In genomic region chr3:124078978-124079911, GRCh38 we compare ENCODE assay signal across 8 cellular contexts. TPM values are rescaled to one million over a fixed set of nuclear protein-coding genes. Genes with fewer than 3 reads are reported as not detected.
DNase-seq lines count a peak whose midpoint lies in the region; ATAC-seq and TF ChIP-seq lines count a peak whose summit lies in the region.

No MANE protein-coding gene starts in this region.

- TF ChIP-seq CTCF in VCaP (conservative IDR thresholded peaks at IDR 0.05) (peak; percentile 84), heart right ventricle (IDR thresholded peaks at IDR 0.05) (peak; percentile 69 to 87 (median 80)), stomach (IDR thresholded peaks at IDR 0.05) (peak in 5 of 7 experiments; percentile 32 to 80 (median 56))

- H3K9me3 Mint-ChIP-seq in activated naive CD4-positive, alpha-beta T cell treated with anti-CD3 and anti-CD28 coated beads, Interleukin-2, amount 10 ng/mL, durations not matched to agents 7 days and 5 days: no peaks in the 10 kb centered on the region
- no peaks in the 10 kb centered on the region for H3K9me3 Mint-ChIP-seq in activated CD8-positive, alpha-beta memory T cell treated with anti-CD3 and anti-CD28 coated beads, Interleukin-2, amount 10 ng/mL, durations not matched to agents 7 days and 5 days (ENCODE audit: low read depth)

- DNase-seq in activated naive CD4-positive, alpha-beta T cell treated with anti-CD3 and anti-CD28 coated beads, Interleukin-2, amount 10 ng/mL, durations not matched to agents 7 days and 5 days: peak; percentile 31
- no peak for DNase-seq in activated naive CD4-positive, alpha-beta T cell (lab: John Stamatoyannopoulos, UW)
- DNase-seq in NAMALWA (ENCODE audit: low spot score) (peak; percentile 56), heart right ventricle (no peak), stomach (no peak)
- DNase-seq in activated CD8-positive, alpha-beta memory T cell treated with anti-CD3 and anti-CD28 coated beads, Interleukin-2, amount 10 ng/mL, durations not matched to agents 7 days and 5 days: no peak

- H3K27ac ChIP-seq in VCaP (no peak overlapping the region), heart right ventricle (peak overlapping the region in 4 of 10 donors; percentile 13 to 49 (median 26)), stomach (no peak overlapping the region)

- TF ChIP-seq POLR2A in stomach (IDR thresholded peaks at IDR 0.05): no peak

- 40 to 43% methylated on average over 4 of the region's 4 CpGs for WGBS in heart right ventricle, 2 donors
- 24 to 37% (median 32%) methylated on average over 4 of the region's 4 CpGs for whole genome bisulfite sequencing in stomach, 5 donors

- H3K9me3 ChIP-seq in heart right ventricle (no peaks in the 10 kb centered on the region), stomach (no peaks in the 10 kb centered on the region)

- no peaks in the 10 kb centered on the region for H3K4me1 Mint-ChIP-seq in activated naive CD4-positive, alpha-beta T cell treated with anti-CD3 and anti-CD28 coated beads, Interleukin-2, amount 10 ng/mL, durations not matched to agents 7 days and 5 days
- no peaks in the 10 kb centered on the region for H3K4me1 Mint-ChIP-seq in activated CD8-positive, alpha-beta memory T cell treated with anti-CD3 and anti-CD28 coated beads, Interleukin-2, amount 10 ng/mL, durations not matched to agents 7 days and 5 days

- H3K36me3 ChIP-seq in heart right ventricle (no peaks in the 10 kb centered on the region), stomach (no peaks in the 10 kb centered on the region)

- no peak for TF ChIP-seq EP300 in stomach (IDR thresholded peaks at IDR 0.05)

- peak in 5 of 8 donors; percentile 36 to 63 (median 54) for ATAC-seq in heart right ventricle
- no peak for ATAC-seq in GM21423 (IDR thresholded peaks at IDR 0.05; ENCODE audit: unreplicated experiment)
- ATAC-seq in activated CD8-positive, alpha-beta memory T cell treated with anti-CD3 and anti-CD28 coated beads, Interleukin-2, amount 10 ng/mL, durations not matched to agents 7 days and 5 days: no peak

- no peaks in the 10 kb centered on the region for H3K36me3 Mint-ChIP-seq in activated naive CD4-positive, alpha-beta T cell treated with anti-CD3 and anti-CD28 coated beads, Interleukin-2, amount 10 ng/mL, durations not matched to agents 7 days and 5 days
- H3K36me3 Mint-ChIP-seq in activated CD8-positive, alpha-beta memory T cell treated with anti-CD3 and anti-CD28 coated beads, Interleukin-2, amount 10 ng/mL, durations not matched to agents 7 days and 5 days: no peaks in the 10 kb centered on the region

- intact Hi-C loops in heart right ventricle (cut with DNase I) (loop anchor here in 8 of 10 donors (1.0 to 10.0 kb wide), 8 partner anchors 42 to 386 kb away; partner anchors contain the start of gene KALRN (in 7 of the 8)), stomach (cut with DNase I; ENCODE audit: low total_unique reads) (loop anchor here (5.0 kb wide), 1 partner anchor 62 kb away; no protein-coding TSS in a partner anchor)

- H3K4me3 Mint-ChIP-seq in activated naive CD4-positive, alpha-beta T cell treated with anti-CD3 and anti-CD28 coated beads, Interleukin-2, amount 10 ng/mL, durations not matched to agents 7 days and 5 days: no peak overlapping the region
- no peak overlapping the region for H3K4me3 Mint-ChIP-seq in activated CD8-positive, alpha-beta memory T cell treated with anti-CD3 and anti-CD28 coated beads, Interleukin-2, amount 10 ng/mL, durations not matched to agents 7 days and 5 days

- H3K4me1 ChIP-seq in heart right ventricle: peaks cover 0 to 63% (median 36%) of the 10 kb centered on the region in 9 donors
- peaks cover 0 to 13% (median 5%) of the 10 kb centered on the region in 4 donors for H3K4me1 ChIP-seq in stomach

- H3K27me3 ChIP-seq in heart right ventricle: no peaks in the 10 kb centered on the region
- no peaks in the 10 kb centered on the region for H3K27me3 ChIP-seq in stomach

- H3K4me3 ChIP-seq in heart right ventricle (no peak overlapping the region), stomach (no peak overlapping the region)

- no peak overlapping the region for H3K27ac Mint-ChIP-seq in activated naive CD4-positive, alpha-beta T cell treated with anti-CD3 and anti-CD28 coated beads, Interleukin-2, amount 10 ng/mL, durations not matched to agents 7 days and 5 days
- no peak overlapping the region for H3K27ac Mint-ChIP-seq in activated CD8-positive, alpha-beta memory T cell treated with anti-CD3 and anti-CD28 coated beads, Interleukin-2, amount 10 ng/mL, durations not matched to agents 7 days and 5 days

- peaks cover 30% of the 10 kb centered on the region for H3K27me3 Mint-ChIP-seq in activated naive CD4-positive, alpha-beta T cell treated with anti-CD3 and anti-CD28 coated beads, Interleukin-2, amount 10 ng/mL, durations not matched to agents 7 days and 5 days
- H3K27me3 Mint-ChIP-seq in activated CD8-positive, alpha-beta memory T cell treated with anti-CD3 and anti-CD28 coated beads, Interleukin-2, amount 10 ng/mL, durations not matched to agents 7 days and 5 days: peaks cover 23% of the 10 kb centered on the region

- CTCF ChIA-PET in activated naive CD4-positive, alpha-beta T cell treated with anti-CD3 and anti-CD28 coated beads, Interleukin-2, amount 10 ng/mL, durations not matched to agents 7 days and 5 days (lab: Charles Lee): interaction anchor here (0.8 to 4.3 kb wide), 8 partner anchors 10 to 273 kb away, joined by 3 to 26 read pairs (median 4); partner anchors contain the start of gene KALRN
- CTCF ChIA-PET in activated CD8-positive, alpha-beta memory T cell treated with anti-CD3 and anti-CD28 coated beads, Interleukin-2, amount 10 ng/mL, durations not matched to agents 7 days and 5 days (lab: Charles Lee): interaction anchor here (1.0 to 2.0 kb wide), 4 partner anchors 10 to 62 kb away, joined by 3 to 19 read pairs (median 5); partner anchors contain the start of gene KALRN

RNA-seq across cellular contexts. Expression of gene KALRN, which starts 46.1 kb away (rescaled TPM):
- total RNA-seq in heart right ventricle (100 to 1,000 TPM in 3 of 10 donors, 10 to 100 TPM in 7; 58.4 to 116 (median 87.9) TPM), stomach (100 to 1,000 TPM in 1 of 5 donors, 10 to 100 TPM in 4; 23.8 to 133 (median 93.8) TPM)
- polyA plus RNA-seq in heart right ventricle (10 to 100 TPM; 12.9 to 25.2 TPM), stomach (10 to 100 TPM in 2 of 3 donors, 1 to 10 TPM in 1; 8.3 to 40.2 (median 19.5) TPM)
- total RNA-seq in activated CD8-positive, alpha-beta memory T cell treated with anti-CD3 and anti-CD28 coated beads, Interleukin-2, amount 10 ng/mL, durations not matched to agents 7 days and 5 days: under 1 TPM in 1 of 2 experiments, not detected in 1; 0.26 TPM

Comparison
In these comparisons a context has a peak if more than half of its experiments do, and no peak if none do; other contexts are left out.
1. DNase-seq: peak in activated naive CD4-positive, alpha-beta T cell treated with anti-CD3 and anti-CD28 coated beads, Interleukin-2, amount 10 ng/mL, durations not matched to agents 7 days and 5 days (single experiment) and NAMALWA (single experiment); none in activated naive CD4-positive, alpha-beta T cell (0 of 4), heart right ventricle (0 of 2), stomach (single experiment) and activated CD8-positive, alpha-beta memory T cell treated with anti-CD3 and anti-CD28 coated beads, Interleukin-2, amount 10 ng/mL, durations not matched to agents 7 days and 5 days (single experiment).
2. ATAC-seq: peak in heart right ventricle (5 of 8); none in GM21423 (single experiment) and activated CD8-positive, alpha-beta memory T cell treated with anti-CD3 and anti-CD28 coated beads, Interleukin-2, amount 10 ng/mL, durations not matched to agents 7 days and 5 days (single experiment).
3. RNA of gene KALRN, which starts 46.1 kb away (total RNA-seq): 23.8 to 133 TPM in stomach and 58.4 to 116 TPM in heart right ventricle; 0.26 TPM in activated CD8-positive, alpha-beta memory T cell treated with anti-CD3 and anti-CD28 coated beads, Interleukin-2, amount 10 ng/mL, durations not matched to agents 7 days and 5 days; every median in the first group is over 10 times any median in the second.
4. Peak in every context shown above with its lines, with median percentiles within 50 percentile points of each other: CTCF ChIP-seq.